ENCODE assay signal across 24 cellular contexts in genomic region chr1:243292117-243292516, GRCh38.
"Had no signal": no experiment of that assay in that cellular context is flagged by ENCODE, and none has a peak within 500 bp of the region (broad histone marks: within the 10 kb centered on the region; RNA-seq: fewer than 3 reads in every experiment).

No MANE protein-coding gene starts in this region.

- ATAC-seq: activated CD8-positive, alpha-beta T cell treated with anti-CD3 and anti-CD28 coated beads, Interleukin-2, amount 10 ng/mL, durations not matched to agents 7 days and 5 days; PC-3 had no signal

- H3K27ac ChIP-seq: ascending aorta, cardiac muscle cell, KMS-11, Peyer's patch, WERI-Rb-1 had no signal

- H3K27me3 ChIP-seq: ascending aorta, cardiac muscle cell, Peyer's patch had no signal

- DNase-seq: activated CD4-positive, alpha-beta T cell treated with anti-CD3 and anti-CD28 coated beads, Interleukin-2, amount 10 ng/mL, durations not matched to agents 24 days and 14 days; activated CD4-positive, alpha-beta T cell treated with anti-CD3 and anti-CD28 coated beads, Interleukin-2, amount 50 U/mL, for 4 hours; activated CD8-positive, alpha-beta T cell treated with anti-CD3 and anti-CD28 coated beads, Interleukin-2, amount 10 ng/mL, durations not matched to agents 7 days and 5 days; activated gamma-delta T cell; activated naive CD4-positive, alpha-beta T cell treated with Interleukin-2 at 50 U/mL for 16 hours; activated naive CD8-positive, alpha-beta T cell treated with anti-CD3 and anti-CD28 coated beads, Interleukin-2, amount 10 ng/mL, durations not matched to agents 7 days and 5 days; activated T-cell treated with anti-CD3 and anti-CD28 coated beads, Interleukin-2, amount 50 U/mL, for 24 hours; amygdala; NCI-H1092 treated with DMSO at 0.1 percent for 48 hours; NCI-H1417; NCI-H146; NCI-H187; NCI-H2029 treated with DMSO at 0.1 percent for 48 hours; NCI-H345; NCI-H524 treated with DMSO at 0.1 percent for 48 hours; PC-3; Peyer's patch; RPMI8226; SHP77 treated with DMSO at 0.1 percent for 48 hours; T1000; WERI-Rb-1 had no signal

- H3K4me2 ChIP-seq: KMS-11 had no signal

- H3K9me3 ChIP-seq: Peyer's patch had no signal

- H3K4me3 ChIP-seq: ascending aorta, cardiac muscle cell, Peyer's patch had no signal

- H3K9ac ChIP-seq: KMS-11 had no signal
